ENCODE assay signal across 9 cellular contexts in genomic region chr10:84256510-84257342, GRCh38. TPM values are rescaled to one million over a fixed set of nuclear protein-coding genes. Genes with fewer than 3 reads are reported as not detected.
DNase-seq lines count a peak whose midpoint lies in the region; ATAC-seq lines count a peak whose summit lies in the region.
"Had no signal": no experiment of that assay in that cellular context is flagged by ENCODE, and none has a peak within 500 bp of the region (broad histone marks: within the 10 kb centered on the region; RNA-seq: fewer than 3 reads in every experiment).

No MANE protein-coding gene starts in this region.

- peaks cover 8% of the 10 kb centered on the region for H3K4me1 Mint-ChIP-seq in activated T-helper 17 cell treated with anti-CD3 and anti-CD28 coated beads, Interleukin-2, amount 50 U/mL, for 72 hours

- H3K36me3 Mint-ChIP-seq in activated T-helper 17 cell treated with anti-CD3 and anti-CD28 coated beads, Interleukin-2, amount 50 U/mL, for 72 hours (ENCODE audit: low read depth), result no peaks in the 10 kb centered on the region

- intact Hi-C loops in head of caudate nucleus (cut with DNase I) (loop anchor here (10.0 kb wide), 1 partner anchor 112 kb away; no protein-coding TSS in a partner anchor), sciatic nerve (cut with DNase I) (no loop called here)

- H3K4me3 Mint-ChIP-seq in activated T-helper 17 cell treated with anti-CD3 and anti-CD28 coated beads, Interleukin-2, amount 50 U/mL, for 72 hours, result peak overlapping the region; percentile 39

- H3K27ac Mint-ChIP-seq in activated T-helper 17 cell treated with anti-CD3 and anti-CD28 coated beads, Interleukin-2, amount 50 U/mL, for 72 hours, result no peak overlapping the region

- H3K27me3 Mint-ChIP-seq in activated T-helper 17 cell treated with anti-CD3 and anti-CD28 coated beads, Interleukin-2, amount 50 U/mL, for 72 hours, result peaks cover 20% of the 10 kb centered on the region

- peak; percentile 70 for ATAC-seq in GM18498 (IDR thresholded peaks at IDR 0.05; ENCODE audit: unreplicated experiment)
- peak; percentile 70 for ATAC-seq in activated T-helper 17 cell treated with anti-CD3 and anti-CD28 coated beads, Interleukin-2, amount 50 U/mL, for 72 hours (replicated peaks)
- ATAC-seq in sciatic nerve, result peak; percentile 87
- ATAC-seq in GM19467 (IDR thresholded peaks at IDR 0.05; ENCODE audit: unreplicated experiment), result no peak

- in situ Hi-C loops in KBM-7 (cut with MboI; ENCODE audit: low pct_unique_long_range_greater_than_20kb, low sequenced_read_pairs), result loop anchor here (25.0 kb wide), 1 partner anchor 456 kb away; no protein-coding TSS in a partner anchor

- DNase-seq in KBM-7, result peak; percentile 55
- peak in 41 of 42 donors; percentile 44 to 89 (median 72) for DNase-seq in head of caudate nucleus
- peak; percentile 84 for DNase-seq in sciatic nerve (ENCODE audit: low spot score)
- no peak for DNase-seq in NCI-H187 treated with DMSO at 0.1 percent for 48 hours (lab: John Stamatoyannopoulos, UW)
- DNase-seq in SIG-M5 treated with dmso at 0.1 percent for 504 hours (lab: John Stamatoyannopoulos, UW; ENCODE audit: unreplicated experiment), result no peak

- no peaks in the 10 kb centered on the region for H3K9me3 Mint-ChIP-seq in activated T-helper 17 cell treated with anti-CD3 and anti-CD28 coated beads, Interleukin-2, amount 50 U/mL, for 72 hours

RNA-seq across cellular contexts. Expression of gene RGR, which starts 11.9 kb away (rescaled TPM):
- not detected for total RNA-seq in activated T-helper 17 cell treated with anti-CD3 and anti-CD28 coated beads, Interleukin-2, amount 50 U/mL, for 72 hours
- total RNA-seq in sciatic nerve, result 2.4 TPM
- total RNA-seq: T-helper 2 cell treated with Interferon-gamma antibody and Interleukin-4, amounts not matched to agents 100 ng/mL and 5 ng/mL, for 36 hours had no signal

RNA-seq across cellular contexts. Expression of gene LRIT1, which starts 15.4 kb away (rescaled TPM):
- not detected for total RNA-seq in activated T-helper 17 cell treated with anti-CD3 and anti-CD28 coated beads, Interleukin-2, amount 50 U/mL, for 72 hours
- total RNA-seq in sciatic nerve, result not detected
- total RNA-seq: T-helper 2 cell treated with Interferon-gamma antibody and Interleukin-4, amounts not matched to agents 100 ng/mL and 5 ng/mL, for 36 hours had no signal

RNA-seq across cellular contexts. Expression of gene LRIT2, which starts 31.4 kb away (rescaled TPM):
- total RNA-seq in activated T-helper 17 cell treated with anti-CD3 and anti-CD28 coated beads, Interleukin-2, amount 50 U/mL, for 72 hours, result not detected
- not detected for total RNA-seq in sciatic nerve
- total RNA-seq: T-helper 2 cell treated with Interferon-gamma antibody and Interleukin-4, amounts not matched to agents 100 ng/mL and 5 ng/mL, for 36 hours had no signal

Comparison
In these comparisons a context has a peak if more than half of its experiments do, and no peak if none do; other contexts are left out.
1. DNase-seq: peak in KBM-7 (single experiment), head of caudate nucleus (41 of 42) and sciatic nerve (single experiment); none in NCI-H187 treated with DMSO at 0.1 percent for 48 hours (single experiment) and SIG-M5 treated with dmso at 0.1 percent for 504 hours (single experiment).